15 cellular contexts compared by ENCODE assay signal in the genomic region with DNA sequence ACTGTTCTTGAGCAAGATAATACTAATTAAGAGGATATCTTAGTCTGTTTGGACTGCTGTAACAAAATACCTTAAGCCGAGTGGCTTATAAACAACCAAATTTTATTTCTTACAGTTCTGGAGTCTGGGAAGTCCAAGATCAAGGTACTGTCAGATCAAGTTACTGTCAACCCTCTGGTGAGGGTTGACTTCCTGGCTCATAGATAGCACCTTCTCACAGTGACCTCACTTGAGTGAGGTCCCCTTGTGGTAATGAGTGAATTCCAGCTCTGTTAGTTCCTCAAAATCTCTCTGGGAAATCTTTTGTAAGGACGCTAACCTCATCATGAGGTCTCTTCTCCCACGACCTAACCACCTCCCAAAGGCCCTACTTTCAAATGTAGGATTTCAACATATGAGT.
"Had no signal": no experiment of that assay in that cellular context is flagged by ENCODE, and none has a peak within 500 bp of the region (broad histone marks: within the 10 kb centered on the region; RNA-seq: fewer than 3 reads in every experiment).

No MANE protein-coding gene starts in this region.

- H3K27ac Mint-ChIP-seq: activated CD4-positive, alpha-beta memory T cell treated with anti-CD3 and anti-CD28 coated beads for 36 hours; activated naive CD8-positive, alpha-beta T cell treated with anti-CD3 and anti-CD28 coated beads, Interleukin-2, amount 10 ng/mL, durations not matched to agents 7 days and 5 days; nephron had no signal

- H3K27me3 ChIP-seq: breast epithelium, suprapubic skin, upper lobe of left lung had no signal

- H3K27me3 Mint-ChIP-seq: activated CD4-positive, alpha-beta memory T cell treated with anti-CD3 and anti-CD28 coated beads for 36 hours; activated naive CD8-positive, alpha-beta T cell treated with anti-CD3 and anti-CD28 coated beads, Interleukin-2, amount 10 ng/mL, durations not matched to agents 7 days and 5 days had no signal

- H3K4me3 ChIP-seq: breast epithelium, suprapubic skin, upper lobe of left lung had no signal

- H3K36me3 ChIP-seq: breast epithelium, suprapubic skin, upper lobe of left lung had no signal

- H3K27ac ChIP-seq: breast epithelium, suprapubic skin, upper lobe of left lung had no signal

- H3K4me1 ChIP-seq: breast epithelium, suprapubic skin, upper lobe of left lung had no signal

- DNase-seq: activated CD4-positive, alpha-beta memory T cell treated with anti-CD3 and anti-CD28 coated beads for 36 hours; activated CD8-positive, alpha-beta memory T cell treated with anti-CD3 and anti-CD28 coated beads, Interleukin-2, amount 50 U/mL, for 4 hours; activated naive CD8-positive, alpha-beta T cell treated with anti-CD3 and anti-CD28 coated beads, Interleukin-2, amount 10 ng/mL, durations not matched to agents 7 days and 5 days; anterior cingulate cortex; foreskin fibroblast; glutamatergic neuron; stimulated activated CD4-positive, alpha-beta T cell treated with anti-CD3 and anti-CD28 coated beads, Interleukin-12 subunit alpha, Interleukin-12 subunit beta, amount 100 ng/mL, for 4 hours; stimulated activated CD8-positive, alpha-beta memory T cell treated with anti-CD3 and anti-CD28 coated beads, Interleukin-4, amount 100 ng/mL, for 48 hours; stimulated activated naive CD8-positive, alpha-beta T cell treated with anti-CD3 and anti-CD28 coated beads, Interleukin-15, Interleukin-2, amounts not matched to agents 100 U/mL and 50 U/mL, for 24 hours; T-helper 2 cell; upper lobe of left lung had no signal

- H3K4me1 Mint-ChIP-seq: activated naive CD8-positive, alpha-beta T cell treated with anti-CD3 and anti-CD28 coated beads, Interleukin-2, amount 10 ng/mL, durations not matched to agents 7 days and 5 days; nephron had no signal

- H3K9me3 ChIP-seq: breast epithelium, suprapubic skin, upper lobe of left lung had no signal

- H3K36me3 Mint-ChIP-seq: activated CD4-positive, alpha-beta memory T cell treated with anti-CD3 and anti-CD28 coated beads for 36 hours; activated naive CD8-positive, alpha-beta T cell treated with anti-CD3 and anti-CD28 coated beads, Interleukin-2, amount 10 ng/mL, durations not matched to agents 7 days and 5 days had no signal

- H3K4me3 Mint-ChIP-seq: activated CD4-positive, alpha-beta memory T cell treated with anti-CD3 and anti-CD28 coated beads for 36 hours; activated naive CD8-positive, alpha-beta T cell treated with anti-CD3 and anti-CD28 coated beads, Interleukin-2, amount 10 ng/mL, durations not matched to agents 7 days and 5 days; nephron had no signal

- ATAC-seq: esophagus mucosa; stimulated activated naive CD8-positive, alpha-beta T cell treated with anti-CD3 and anti-CD28 coated beads, Interleukin-15, Interleukin-2, amounts not matched to agents 100 U/mL and 50 U/mL, for 24 hours had no signal
